ENCODE assay signal across 8 cellular contexts in genomic region chr6:27810768-27811298, GRCh38.
DNase-seq lines count a peak whose midpoint lies in the region; ATAC-seq and TF ChIP-seq lines count a peak whose summit lies in the region.

No MANE protein-coding gene starts in this region.

- H3K27me3 ChIP-seq in CD4-positive, alpha-beta T cell (ENCODE audit: control insufficient read depth, insufficient read depth, low read length): no peaks in the 10 kb centered on the region
- H3K27me3 ChIP-seq in MG63 (no peaks in the 10 kb centered on the region), brain microvascular endothelial cell (replicated peaks) (no peaks in the 10 kb centered on the region), mucosa of rectum (ENCODE audit: control insufficient read depth in 2 of 2, insufficient read depth in 2 of 2, low read length in 2 of 2) (no peaks in the 10 kb centered on the region)

- no peak for ATAC-seq in CD4-positive, alpha-beta T cell (ENCODE audit: poor library complexity)
- no peak for ATAC-seq in HG02798 (IDR thresholded peaks at IDR 0.05; ENCODE audit: poor library complexity, unreplicated experiment)

- DNase-seq in CD4-positive, alpha-beta T cell: no peak
- DNase-seq in MG63 (peak; percentile 42), brain microvascular endothelial cell (no peak), NCI-H1092 treated with DMSO at 0.1 percent for 48 hours (lab: John Stamatoyannopoulos, UW) (no peak), SIG-M5 treated with dmso at 0.1 percent for 504 hours (lab: John Stamatoyannopoulos, UW; ENCODE audit: unreplicated experiment) (no peak), epidermal melanocyte (ENCODE audit: insufficient read length, low spot score) (no peak)

- H3K9me3 Mint-ChIP-seq in CD4-positive, alpha-beta T cell: no peaks in the 10 kb centered on the region

- H3K4me1 ChIP-seq in mucosa of rectum (ENCODE audit: control insufficient read depth in 2 of 2, insufficient read depth in 2 of 2, low read length in 2 of 2): peaks cover 21 to 28% of the 10 kb centered on the region in 2 donors

- intact Hi-C loops in CD4-positive, alpha-beta T cell (cut with DNase I, micrococcal nuclease): loop anchor here (1.0 to 10.0 kb wide), 7 partner anchors 14 to 1784 kb away; a partner anchor contains a TSS

- H3K9ac ChIP-seq in mucosa of rectum (ENCODE audit: low read depth in 1 of 2, low read length in 2 of 2): peak overlapping the region; percentile 97

- CTCF ChIA-PET in CD4-positive, alpha-beta T cell (lab: Charles Lee): interaction anchor here (0.6 to 5.1 kb wide), 11 partner anchors 11 to 1605 kb away, joined by 3 to 38 read pairs (median 6); a partner anchor contains a TSS

- H3K4me3 Mint-ChIP-seq in CD4-positive, alpha-beta T cell: peak overlapping the region; percentile 95

- H3K36me3 Mint-ChIP-seq in CD4-positive, alpha-beta T cell (ENCODE audit: low read depth): peaks cover 32% of the 10 kb centered on the region

- H3K27ac Mint-ChIP-seq in CD4-positive, alpha-beta T cell: peak overlapping the region; percentile 96

- no peaks in the 10 kb centered on the region for H3K27me3 Mint-ChIP-seq in CD4-positive, alpha-beta T cell

- H3K9me3 ChIP-seq in CD4-positive, alpha-beta T cell (ENCODE audit: control insufficient read depth, low read length): no peaks in the 10 kb centered on the region
- H3K9me3 ChIP-seq in MG63 (peaks cover 3% of the 10 kb centered on the region), mucosa of rectum (ENCODE audit: control insufficient read depth in 2 of 2, low read length in 2 of 2) (no peaks in the 10 kb centered on the region)

- H3K36me3 ChIP-seq in MG63: no peaks in the 10 kb centered on the region
- H3K36me3 ChIP-seq in brain microvascular endothelial cell (replicated peaks): no peaks in the 10 kb centered on the region
- H3K36me3 ChIP-seq in mucosa of rectum (ENCODE audit: control insufficient read depth in 2 of 2, insufficient read depth in 2 of 2, low read length in 2 of 2): no peaks in the 10 kb centered on the region

- TF ChIP-seq CTCF in CD4-positive, alpha-beta T cell (IDR thresholded peaks at IDR 0.05): no peak
- no peak for TF ChIP-seq CTCF in brain microvascular endothelial cell (IDR thresholded peaks at IDR 0.05; ENCODE audit: low read depth, low read length, missing control alignments)

- H3K4me1 Mint-ChIP-seq in CD4-positive, alpha-beta T cell (ENCODE audit: low read depth): peaks cover 69% of the 10 kb centered on the region

- POLR2A ChIA-PET in CD4-positive, alpha-beta T cell (lab: Charles Lee): interaction anchor here (0.8 to 10.4 kb wide), 36 partner anchors 11 to 1790 kb away, joined by 3 to 915 read pairs (median 20); a partner anchor contains a TSS

- in situ Hi-C loops in brain microvascular endothelial cell (cut with HindIII; ENCODE audit: low pct_ligation_motif_present, low sequenced_read_pairs): no loop called here

- H3K27ac ChIP-seq in CD4-positive, alpha-beta T cell (ENCODE audit: low read depth, low read length): peak overlapping the region; percentile 81
- H3K27ac ChIP-seq in brain microvascular endothelial cell (peak overlapping the region; percentile 75), mucosa of rectum (ENCODE audit: low read depth in 2 of 2, low read length in 2 of 2) (peak overlapping the region; percentile 99)

- H3K4me3 ChIP-seq in MG63: peak overlapping the region; percentile 71
- peak overlapping the region; percentile 78 for H3K4me3 ChIP-seq in brain microvascular endothelial cell (ENCODE audit: low read depth, low read length)
- peak overlapping the region; percentile 92 to 99 for H3K4me3 ChIP-seq in mucosa of rectum (ENCODE audit: low read length in 2 of 2)
